In the genomic region with DNA sequence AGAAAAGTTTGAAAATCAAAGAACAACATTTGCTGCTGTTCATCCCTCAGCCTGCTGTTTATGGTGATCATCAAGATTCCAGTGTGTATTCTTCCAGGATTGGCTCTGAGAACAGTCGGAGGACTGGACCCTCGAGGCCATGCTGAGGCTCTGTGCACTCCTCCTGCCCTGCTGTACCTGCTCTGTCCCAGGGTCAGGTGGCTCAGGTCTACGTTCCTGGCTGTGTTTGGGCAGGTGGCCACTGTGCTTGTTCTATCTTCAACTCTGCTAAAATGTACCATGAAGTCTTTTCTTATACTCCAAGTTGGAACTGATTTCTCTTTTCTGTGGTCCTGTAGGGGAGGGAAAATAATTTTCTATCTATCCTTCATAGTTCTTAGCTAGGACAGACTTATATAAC, we compare ENCODE assay signal across 19 cellular contexts.
DNase-seq lines count a peak whose midpoint lies in the region; ATAC-seq and TF ChIP-seq lines count a peak whose summit lies in the region.
"Had no signal": no experiment of that assay in that cellular context is flagged by ENCODE, and none has a peak within 500 bp of the region (broad histone marks: within the 10 kb centered on the region; RNA-seq: fewer than 3 reads in every experiment).

No MANE protein-coding gene starts in this region.

- H3K9ac ChIP-seq in H9 (ENCODE audit: extremely low read depth, insufficient read length, low read length): no peak overlapping the region
- H3K9ac ChIP-seq in mesendoderm (ENCODE audit: low read length): no peak overlapping the region
- H3K9ac ChIP-seq in trophoblast cell (ENCODE audit: low read length): no peak overlapping the region
- H3K9ac ChIP-seq: BLaER1 treated with 17β-estradiol and CSF1 and Interleukin-3, amounts not matched to agents 10 nM and 100 nM had no signal

- H4K91ac ChIP-seq in H9 (ENCODE audit: insufficient read length, low read depth, low read length) (no peak overlapping the region), trophoblast cell (ENCODE audit: low read depth, low read length) (no peak overlapping the region)

- intact Hi-C loops in body of pancreas (cut with DNase I): no loop called here

- no peak overlapping the region for H2BK12ac ChIP-seq in H9 (ENCODE audit: insufficient read length, low read depth, low read length)
- peak overlapping the region; percentile 18 for H2BK12ac ChIP-seq in trophoblast cell (ENCODE audit: low read length)

- H2BK20ac ChIP-seq in H9 (ENCODE audit: low read depth, low read length, poor library complexity, severe bottlenecking): no peak overlapping the region

- no peak overlapping the region for H4K8ac ChIP-seq in H9 (replicated peaks; ENCODE audit: insufficient read length, low read depth, low read length)
- H4K8ac ChIP-seq in mesendoderm (ENCODE audit: low read depth, low read length): no peak overlapping the region
- no peak overlapping the region for H4K8ac ChIP-seq in trophoblast cell (ENCODE audit: low read depth, low read length)

- H2AK5ac ChIP-seq in H9 (ENCODE audit: insufficient read length, low read length) (no peak overlapping the region), mesendoderm (ENCODE audit: low read length) (peak overlapping the region; percentile 70), trophoblast cell (ENCODE audit: low read length) (no peak overlapping the region)

- H3K36me3 ChIP-seq in body of pancreas (replicated peaks in 1 of 2; ENCODE audit: insufficient read depth in 1 of 2, low read depth in 2 of 2) (no peaks in the 10 kb centered on the region), mesendoderm (ENCODE audit: control insufficient read depth, insufficient read depth, low read length) (no peaks in the 10 kb centered on the region), trophoblast cell (ENCODE audit: control insufficient read depth in 1 of 2, insufficient read depth in 2 of 2, low read length in 2 of 2) (no peaks in the 10 kb centered on the region)
- H3K36me3 ChIP-seq: BLaER1 treated with 17β-estradiol and CSF1 and Interleukin-3, amounts not matched to agents 10 nM and 100 nM; HAP-1 had no signal

- H3K27ac ChIP-seq in H9 (ENCODE audit: insufficient read length, low read depth, low read length): no peak overlapping the region
- no peak overlapping the region for H3K27ac ChIP-seq in body of pancreas
- H3K27ac ChIP-seq in mesendoderm (ENCODE audit: low read depth, low read length): no peak overlapping the region
- no peak overlapping the region for H3K27ac ChIP-seq in trophoblast cell (ENCODE audit: low read depth, low read length)
- H3K27ac ChIP-seq: BLaER1 treated with 17β-estradiol and CSF1 and Interleukin-3, amounts not matched to agents 10 nM and 100 nM had no signal

- H3K79me2 ChIP-seq in H9 (ENCODE audit: insufficient read depth, low read length) (no peaks in the 10 kb centered on the region), mesendoderm (ENCODE audit: control insufficient read depth, insufficient read depth, low read length) (no peaks in the 10 kb centered on the region), trophoblast cell (ENCODE audit: control insufficient read depth, insufficient read depth, low read length, poor library complexity) (no peaks in the 10 kb centered on the region)

- no peak overlapping the region for H2AFZ ChIP-seq in H9 (ENCODE audit: low read length)
- H2AFZ ChIP-seq in trophoblast cell (ENCODE audit: insufficient read depth, low read length, poor library complexity): no peak overlapping the region

- no peak overlapping the region for H3K56ac ChIP-seq in H9 (ENCODE audit: insufficient read length, low read depth, low read length)
- H3K56ac ChIP-seq in mesendoderm (ENCODE audit: low read length): peak overlapping the region; percentile 56

- H3K27me3 Mint-ChIP-seq in H9 (ENCODE audit: low read depth): peaks cover 1% of the 10 kb centered on the region; the same call in 1 of the 2 replicates

- DNase-seq in H9: no peak
- peak in 2 of 4 donors; percentile 5 to 48 for DNase-seq in body of pancreas
- DNase-seq in mesendoderm: no peak
- DNase-seq in trophoblast cell: no peak
- DNase-seq in effector CD4-positive, alpha-beta T cell: no peak
- no peak for DNase-seq in islet precursor cell
- DNase-seq: CD8-positive, alpha-beta memory T cell; COR-L47; DMS 273 treated with DMSO at 0.1 percent for 48 hours; DMS79; GDM1; GOT3; KBM-7 had no signal

- ATAC-seq in body of pancreas: peak; percentile 55
- no peak for ATAC-seq in HG03039 (IDR thresholded peaks at IDR 0.05; ENCODE audit: unreplicated experiment)
- ATAC-seq: HepG2 had no signal

- H3K4me2 ChIP-seq in H9 (ENCODE audit: insufficient read depth, insufficient read length, low read length) (no peak overlapping the region), mesendoderm (ENCODE audit: low read length) (no peak overlapping the region), trophoblast cell (ENCODE audit: low read length) (no peak overlapping the region)
- H3K4me2 ChIP-seq: BLaER1 treated with 17β-estradiol and CSF1 and Interleukin-3, amounts not matched to agents 10 nM and 100 nM had no signal

- H3K4ac ChIP-seq in H9 (ENCODE audit: low read depth, low read length) (no peak overlapping the region), mesendoderm (ENCODE audit: low read depth, low read length) (peak overlapping the region; percentile 68), trophoblast cell (ENCODE audit: low read depth, low read length) (no peak overlapping the region)

- H3K4me1 Mint-ChIP-seq in H9: peaks cover 45 to 50% of the 10 kb centered on the region in 2 experiments
- H3K4me1 Mint-ChIP-seq: B cell; CD8-positive, alpha-beta memory T cell; IgD-negative memory B cell had no signal

- H3K23me2 ChIP-seq in H9 (ENCODE audit: insufficient read length, low read depth, low read length, poor library complexity, severe bottlenecking): no peaks in the 10 kb centered on the region

- H3K36me3 Mint-ChIP-seq in H9 (ENCODE audit: insufficient read depth in 1 of 3, low read depth in 3 of 3): peaks cover 2 to 7% (median 2%) of the 10 kb centered on the region in 3 experiments
- H3K36me3 Mint-ChIP-seq: CD8-positive, alpha-beta memory T cell; IgD-negative memory B cell had no signal

- H2BK120ac ChIP-seq in H9 (ENCODE audit: low read depth, low read length, poor library complexity, severe bottlenecking): no peak overlapping the region
- H2BK120ac ChIP-seq in mesendoderm (ENCODE audit: low read depth, low read length): peak overlapping the region; percentile 19
- no peak overlapping the region for H2BK120ac ChIP-seq in trophoblast cell (ENCODE audit: insufficient read depth, low read length, poor library complexity)

- no peak overlapping the region for H4K12ac ChIP-seq in trophoblast cell (ENCODE audit: low read depth, low read length)

- H3K27ac Mint-ChIP-seq in H9: peak overlapping the region; percentile 88 to 99 (median 98)
- H3K27ac Mint-ChIP-seq: B cell; CD8-positive, alpha-beta memory T cell had no signal

- H3K4me3 Mint-ChIP-seq in H9: no peak overlapping the region
- H3K4me3 Mint-ChIP-seq: B cell; CD8-positive, alpha-beta memory T cell; IgD-negative memory B cell had no signal

- H2BK5ac ChIP-seq in H9 (ENCODE audit: insufficient read length, low read length) (no peak overlapping the region), mesendoderm (ENCODE audit: low read length) (peak overlapping the region; percentile 74), trophoblast cell (ENCODE audit: low read depth, low read length, poor library complexity) (no peak overlapping the region)

- no peaks in the 10 kb centered on the region for H3K9me3 ChIP-seq in H9 (ENCODE audit: control insufficient read depth, low read depth, low read length)
- no peaks in the 10 kb centered on the region for H3K9me3 ChIP-seq in body of pancreas
- H3K9me3 ChIP-seq in trophoblast cell (ENCODE audit: insufficient read depth, low read depth, low read length): no peaks in the 10 kb centered on the region
- H3K9me3 ChIP-seq: HAP-1 had no signal

- H3K79me1 ChIP-seq in H9 (ENCODE audit: insufficient read depth, low read depth, low read length, poor library complexity, severe bottlenecking): no peaks in the 10 kb centered on the region
- H3K79me1 ChIP-seq in mesendoderm (ENCODE audit: low read length): no peaks in the 10 kb centered on the region
- no peaks in the 10 kb centered on the region for H3K79me1 ChIP-seq in trophoblast cell (ENCODE audit: low read length)

- no peak overlapping the region for H3K14ac ChIP-seq in H9 (ENCODE audit: insufficient read depth, low read length)
- H3K14ac ChIP-seq in trophoblast cell (ENCODE audit: low read length): no peak overlapping the region

- WGBS in H9 (ENCODE audit: extremely low coverage, insufficient read length, low lambda C conversion rate): no CpG with 5 or more reads among the region's 3 CpGs
- WGBS in body of pancreas, 2 donors: 22 to 30% methylated on average over 3 of the region's 3 CpGs
- no CpG with 5 or more reads among the region's 3 CpGs for WGBS in mesendoderm (ENCODE audit: extremely low coverage, insufficient coverage, low lambda C conversion rate)
- no CpG with 5 or more reads among the region's 3 CpGs for WGBS in trophoblast cell (ENCODE audit: extremely low coverage, insufficient coverage, insufficient read length)

- H3T11ph ChIP-seq in H9 (ENCODE audit: low read length): no peak overlapping the region

- H2BK15ac ChIP-seq in H9 (ENCODE audit: low read depth, low read length) (no peak overlapping the region), mesendoderm (replicated peaks; ENCODE audit: low read depth) (no peak overlapping the region)

- TF ChIP-seq POLR2A in body of pancreas (IDR thresholded peaks at IDR 0.05): no peak

- no peaks in the 10 kb centered on the region for H3K27me3 ChIP-seq in H9 (ENCODE audit: insufficient read depth, low read length)
- no peaks in the 10 kb centered on the region for H3K27me3 ChIP-seq in body of pancreas
- no peaks in the 10 kb centered on the region for H3K27me3 ChIP-seq in mesendoderm (ENCODE audit: insufficient read depth, low read length, poor library complexity)
- no peaks in the 10 kb centered on the region for H3K27me3 ChIP-seq in trophoblast cell (ENCODE audit: insufficient read depth, low read length)
- H3K27me3 ChIP-seq: BLaER1 treated with 17β-estradiol and CSF1 and Interleukin-3, amounts not matched to agents 10 nM and 100 nM had no signal

- peaks cover 3% of the 10 kb centered on the region in 2 experiments for H3K9me3 Mint-ChIP-seq in H9

- H3K23ac ChIP-seq in H9 (ENCODE audit: insufficient read length, low read depth, low read length) (no peak overlapping the region), mesendoderm (ENCODE audit: low read length) (no peak overlapping the region), trophoblast cell (ENCODE audit: low read length) (no peak overlapping the region)

- H3K18ac ChIP-seq in H9 (ENCODE audit: insufficient read length, low read depth, low read length): no peak overlapping the region
- peak overlapping the region; percentile 69 for H3K18ac ChIP-seq in mesendoderm (ENCODE audit: low read length)
- H3K18ac ChIP-seq in trophoblast cell (ENCODE audit: low read length): no peak overlapping the region

- H3K4me3 ChIP-seq in body of pancreas: no peak overlapping the region
- H3K4me3 ChIP-seq in mesendoderm (ENCODE audit: low read length): no peak overlapping the region
- H3K4me3 ChIP-seq in trophoblast cell (ENCODE audit: low read depth, low read length): no peak overlapping the region
- H3K4me3 ChIP-seq: BLaER1 treated with 17β-estradiol and CSF1 and Interleukin-3, amounts not matched to agents 10 nM and 100 nM; HAP-1 had no signal

- H4K5ac ChIP-seq in H9 (ENCODE audit: insufficient read length, low read depth, low read length) (no peak overlapping the region), mesendoderm (ENCODE audit: low read length) (no peak overlapping the region)

- H4K20me1 ChIP-seq in H9 (ENCODE audit: control insufficient read depth, insufficient read depth, insufficient read length): no peaks in the 10 kb centered on the region
- H4K20me1 ChIP-seq: BLaER1 treated with 17β-estradiol and CSF1 and Interleukin-3, amounts not matched to agents 10 nM and 100 nM had no signal

- H3K4me1 ChIP-seq in H9 (ENCODE audit: insufficient read depth, low read length): peaks cover 16% of the 10 kb centered on the region; the same call in 1 of the 2 replicates
- peaks cover 14% of the 10 kb centered on the region for H3K4me1 ChIP-seq in body of pancreas
- peaks cover 6% of the 10 kb centered on the region for H3K4me1 ChIP-seq in mesendoderm (ENCODE audit: control insufficient read depth, low read depth, low read length)
- H3K4me1 ChIP-seq in trophoblast cell (ENCODE audit: control insufficient read depth in 1 of 2, insufficient read depth in 2 of 2, low read length in 2 of 2): peaks cover 6 to 8% of the 10 kb centered on the region in 2 experiments
- H3K4me1 ChIP-seq: BLaER1 treated with 17β-estradiol and CSF1 and Interleukin-3, amounts not matched to agents 10 nM and 100 nM had no signal

- TF ChIP-seq CTCF in H9 (conservative IDR thresholded peaks at IDR 0.05) (no peak), body of pancreas (IDR thresholded peaks at IDR 0.05) (no peak)
